17 cellular contexts compared by ENCODE assay signal in the genomic region with DNA sequence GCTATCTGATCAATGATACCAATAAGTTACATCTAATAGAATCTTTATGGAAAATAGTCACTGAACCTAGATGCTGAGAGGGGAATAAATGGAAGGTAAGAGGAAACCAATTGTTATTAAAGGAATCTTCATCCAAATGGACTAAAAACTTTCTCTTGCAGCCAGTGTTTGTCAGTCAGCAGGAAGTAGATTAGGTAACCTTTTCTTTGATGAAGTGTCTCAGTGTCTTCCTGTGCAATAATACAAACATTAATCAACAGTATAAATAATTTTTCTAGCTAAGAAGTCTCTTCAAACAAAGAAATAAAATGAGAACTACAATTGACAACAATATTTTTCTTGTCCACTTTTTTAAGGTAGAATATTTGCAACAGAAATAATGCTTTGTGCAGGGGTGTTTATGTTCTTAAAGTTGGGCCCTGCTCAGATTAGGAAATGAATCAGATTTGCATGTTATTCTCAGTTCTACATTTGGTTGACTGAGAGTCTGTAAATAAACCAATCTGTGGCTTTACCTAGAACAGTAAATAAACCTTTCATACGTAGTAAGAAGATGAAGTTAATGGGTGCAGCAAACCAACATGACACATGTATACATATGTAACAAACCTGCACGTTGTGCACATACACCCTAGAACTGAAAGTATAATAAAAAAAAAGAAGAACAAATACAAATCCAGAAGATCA.
DNase-seq lines count a peak whose midpoint lies in the region; ATAC-seq and TF ChIP-seq lines count a peak whose summit lies in the region.
"Had no signal": no experiment of that assay in that cellular context is flagged by ENCODE, and none has a peak within 500 bp of the region (broad histone marks: within the 10 kb centered on the region; RNA-seq: fewer than 3 reads in every experiment).

No MANE protein-coding gene starts in this region.

- H3K27me3 Mint-ChIP-seq in naive B cell (no peaks in the 10 kb centered on the region), Caco-2 (ENCODE audit: insufficient read depth, unreplicated experiment) (no peaks in the 10 kb centered on the region)

- no peak for TF ChIP-seq CTCF in Caco-2 (IDR thresholded peaks at IDR 0.05; ENCODE audit: insufficient read depth in 1 of 2, low read depth in 1 of 2, low read length in 1 of 2, severe bottlenecking in 1 of 2, unreplicated experiment in 1 of 2)

- POLR2A ChIA-PET in Caco-2 (lab: Charles Lee): no interaction called here

- CTCF ChIA-PET in Caco-2 (lab: Charles Lee): no interaction called here

- no peak overlapping the region for H2BK12ac ChIP-seq in trophoblast cell (ENCODE audit: low read length)

- H3K4me3 Mint-ChIP-seq in naive B cell: peak overlapping the region; percentile 0 to 76 (median 56)
- no peak overlapping the region for H3K4me3 Mint-ChIP-seq in Caco-2 (ENCODE audit: unreplicated experiment)
- H3K4me3 Mint-ChIP-seq: activated naive CD4-positive, alpha-beta T cell treated with anti-CD3 and anti-CD28 coated beads for 36 hours; GM23338 had no signal

- H3K14ac ChIP-seq in trophoblast cell (ENCODE audit: low read length): no peak overlapping the region

- no peaks in the 10 kb centered on the region for H3K79me2 ChIP-seq in trophoblast cell (ENCODE audit: control insufficient read depth, insufficient read depth, low read length, poor library complexity)

- no peak overlapping the region for H3K23ac ChIP-seq in trophoblast cell (ENCODE audit: low read length)

- H3K27me3 ChIP-seq in effector memory CD4-positive, alpha-beta T cell (replicated peaks; ENCODE audit: control insufficient read depth, insufficient read depth, low read length, poor library complexity, severe bottlenecking): no peaks in the 10 kb centered on the region
- no peaks in the 10 kb centered on the region for H3K27me3 ChIP-seq in Caco-2 (replicated peaks; ENCODE audit: control insufficient read depth, insufficient read depth, low read length)
- H3K27me3 ChIP-seq in trophoblast cell (ENCODE audit: insufficient read depth, low read length): no peaks in the 10 kb centered on the region
- H3K27me3 ChIP-seq: gastroesophageal sphincter had no signal

- H3K4me1 ChIP-seq in effector memory CD4-positive, alpha-beta T cell (ENCODE audit: control insufficient read depth, insufficient read depth, low read length, poor library complexity, severe bottlenecking): no peaks in the 10 kb centered on the region
- H3K4me1 ChIP-seq in Caco-2 (no peaks in the 10 kb centered on the region), trophoblast cell (ENCODE audit: control insufficient read depth in 1 of 2, insufficient read depth in 2 of 2, low read length in 2 of 2) (no peaks in the 10 kb centered on the region)
- H3K4me1 ChIP-seq: gastroesophageal sphincter had no signal

- no peak overlapping the region for H3K27ac ChIP-seq in effector memory CD4-positive, alpha-beta T cell (ENCODE audit: insufficient read depth, low read length, poor library complexity, severe bottlenecking)
- H3K27ac ChIP-seq in trophoblast cell (ENCODE audit: low read depth, low read length): no peak overlapping the region
- H3K27ac ChIP-seq: gastroesophageal sphincter, KMS-11 had no signal

- no peak overlapping the region for H3K9ac ChIP-seq in trophoblast cell (ENCODE audit: low read length)
- H3K9ac ChIP-seq: KMS-11 had no signal

- no peak overlapping the region for H3K18ac ChIP-seq in trophoblast cell (ENCODE audit: low read length)

- H3K36me3 ChIP-seq in effector memory CD4-positive, alpha-beta T cell (ENCODE audit: control insufficient read depth, insufficient read depth, low read length): no peaks in the 10 kb centered on the region
- no peaks in the 10 kb centered on the region for H3K36me3 ChIP-seq in Caco-2 (ENCODE audit: control insufficient read depth, insufficient read depth, low read length)
- H3K36me3 ChIP-seq in trophoblast cell (ENCODE audit: control insufficient read depth in 1 of 2, insufficient read depth in 2 of 2, low read length in 2 of 2): no peaks in the 10 kb centered on the region
- H3K36me3 ChIP-seq: gastroesophageal sphincter had no signal

- H3K9me3 Mint-ChIP-seq in naive B cell (peaks cover 5 to 35% (median 15%) of the 10 kb centered on the region in 7 donors), Caco-2 (ENCODE audit: unreplicated experiment) (peaks cover 16% of the 10 kb centered on the region)

- no peak overlapping the region for H4K91ac ChIP-seq in trophoblast cell (ENCODE audit: low read depth, low read length)

- H3K4ac ChIP-seq in trophoblast cell (ENCODE audit: low read depth, low read length): no peak overlapping the region

- ATAC-seq in GM19043 (IDR thresholded peaks at IDR 0.05; ENCODE audit: low read depth, unreplicated experiment): peak; percentile 96
- ATAC-seq in GM21825 (IDR thresholded peaks at IDR 0.05; ENCODE audit: unreplicated experiment): peak; percentile 92
- ATAC-seq in HG03175 (IDR thresholded peaks at IDR 0.05; ENCODE audit: unreplicated experiment): peak; percentile 99
- ATAC-seq in naive B cell (ENCODE audit: low read depth in 2 of 2): peak; percentile 96 to 97
- ATAC-seq: gastroesophageal sphincter, GM23338 had no signal

- H2AFZ ChIP-seq in trophoblast cell (ENCODE audit: insufficient read depth, low read length, poor library complexity): no peak overlapping the region
- H2AFZ ChIP-seq: GM23338 had no signal

- H4K8ac ChIP-seq in trophoblast cell (ENCODE audit: low read depth, low read length): no peak overlapping the region

- H3K4me2 ChIP-seq in trophoblast cell (ENCODE audit: low read length): no peak overlapping the region
- H3K4me2 ChIP-seq: GM23338, KMS-11 had no signal

- no TSS peak for BruUV-seq in Caco-2 (replicated peaks; lab: Mats Ljungman, UMichigan)

- WGBS in trophoblast cell (ENCODE audit: extremely low coverage, insufficient coverage, insufficient read length): no CpG with 5 or more reads among the region's 2 CpGs

- H2BK5ac ChIP-seq in trophoblast cell (ENCODE audit: low read depth, low read length, poor library complexity): no peak overlapping the region

- H2AK5ac ChIP-seq in trophoblast cell (ENCODE audit: low read length): no peak overlapping the region

- H4K12ac ChIP-seq in trophoblast cell (ENCODE audit: low read depth, low read length): no peak overlapping the region

- no peak overlapping the region for H2BK120ac ChIP-seq in trophoblast cell (ENCODE audit: insufficient read depth, low read length, poor library complexity)

- intact Hi-C loops in Caco-2 (cut with micrococcal nuclease; ENCODE audit: unreplicated experiment): no loop called here

- H3K27ac Mint-ChIP-seq in naive B cell: peak overlapping the region; percentile 69 to 96 (median 90)
- no peak overlapping the region for H3K27ac Mint-ChIP-seq in Caco-2 (ENCODE audit: unreplicated experiment)
- H3K27ac Mint-ChIP-seq: activated naive CD4-positive, alpha-beta T cell treated with anti-CD3 and anti-CD28 coated beads for 36 hours; GM23338 had no signal

- H3K4me3 ChIP-seq in effector memory CD4-positive, alpha-beta T cell (ENCODE audit: insufficient read depth, low read depth, low read length, poor library complexity, severe bottlenecking): no peak overlapping the region
- H3K4me3 ChIP-seq in Caco-2 (ENCODE audit: low read depth, low read length): no peak overlapping the region
- no peak overlapping the region for H3K4me3 ChIP-seq in trophoblast cell (ENCODE audit: low read depth, low read length)
- H3K4me3 ChIP-seq: gastroesophageal sphincter, GM23338 had no signal

- H3K79me1 ChIP-seq in trophoblast cell (ENCODE audit: low read length): no peaks in the 10 kb centered on the region

- H3K9me3 ChIP-seq in effector memory CD4-positive, alpha-beta T cell (ENCODE audit: control insufficient read depth, low read length): no peaks in the 10 kb centered on the region
- H3K9me3 ChIP-seq in Caco-2: no peaks in the 10 kb centered on the region
- no peaks in the 10 kb centered on the region for H3K9me3 ChIP-seq in trophoblast cell (ENCODE audit: insufficient read depth, low read depth, low read length)

- H3K36me3 Mint-ChIP-seq in naive B cell (peaks cover 5 to 14% of the 10 kb centered on the region in 2 donors), Caco-2 (ENCODE audit: insufficient read depth, unreplicated experiment) (no peaks in the 10 kb centered on the region)

- peak; percentile 72 for DNase-seq in naive B cell
- DNase-seq in iPS-NIHi11 (ENCODE audit: low spot score): no peak
- DNase-seq in effector memory CD4-positive, alpha-beta T cell: no peak
- no peak for DNase-seq in Caco-2
- no peak for DNase-seq in trophoblast cell
- DNase-seq: activated CD4-positive, CD25-positive, alpha-beta regulatory T cell treated with anti-CD3 and anti-CD28 coated beads, Interleukin-2, amount 50 U/mL, for 72 hours; activated naive CD4-positive, alpha-beta T cell treated with anti-CD3 and anti-CD28 coated beads for 36 hours; NCI-H2227 treated with DMSO at 0.1 percent for 48 hours; Right ventricle myocardium superior; stimulated activated CD4-positive, alpha-beta T cell treated with anti-CD3 and anti-CD28 coated beads, Interleukin-4, amount 100 ng/mL, for 1 hour; substantia nigra had no signal

- H3K4me1 Mint-ChIP-seq in naive B cell: peaks cover 17 to 32% (median 31%) of the 10 kb centered on the region in 3 donors
- no peaks in the 10 kb centered on the region for H3K4me1 Mint-ChIP-seq in Caco-2 (ENCODE audit: low read depth, unreplicated experiment)
- H3K4me1 Mint-ChIP-seq: GM23338 had no signal
